In genomic region chr2:87972385-87972784, GRCh38 we compare ENCODE assay signal across 11 cellular contexts. TPM values are rescaled to one million over a fixed set of nuclear protein-coding genes. Genes with fewer than 3 reads are reported as not detected.
DNase-seq lines count a peak whose midpoint lies in the region; ATAC-seq, FAIRE-seq and TF ChIP-seq lines count a peak whose summit lies in the region.
"Not testable (repeated sequence)": the region's sequence is repeated elsewhere in the genome, so short reads cannot be mapped to it uniquely, and the experiment has no call there.
"Had no signal": no experiment of that assay in that cellular context is flagged by ENCODE, and none has a peak within 500 bp of the region (broad histone marks: within the 10 kb centered on the region; RNA-seq: fewer than 3 reads in every experiment).

No MANE protein-coding gene starts in this region.

- not testable (repeated sequence) for FAIRE-seq in A549 (lab: Jason Lieb, UNC)

- H3K27me3 Mint-ChIP-seq in GM23338 (ENCODE audit: insufficient read depth, low read depth, poor library complexity); activated CD8-positive, alpha-beta T cell treated with anti-CD3 and anti-CD28 coated beads for 36 hours; naive thymus-derived CD4-positive, alpha-beta T cell; stimulated activated naive CD8-positive, alpha-beta T cell treated with anti-CD3 and anti-CD28 coated beads, Interleukin-15, amount 100 ng/mL, for 72 hours: not testable (repeated sequence)

- H3K4me3 Mint-ChIP-seq in GM23338; activated CD8-positive, alpha-beta T cell treated with anti-CD3 and anti-CD28 coated beads for 36 hours; naive thymus-derived CD4-positive, alpha-beta T cell; stimulated activated naive CD8-positive, alpha-beta T cell treated with anti-CD3 and anti-CD28 coated beads, Interleukin-15, amount 100 ng/mL, for 72 hours: not testable (repeated sequence)

- not testable (repeated sequence) for H3K4me3 ChIP-seq in A549; GM23338; naive thymus-derived CD4-positive, alpha-beta T cell (ENCODE audit: low read length)

- not testable (repeated sequence) for H3K9me3 Mint-ChIP-seq in GM23338; activated CD8-positive, alpha-beta T cell treated with anti-CD3 and anti-CD28 coated beads for 36 hours; activated naive CD4-positive, alpha-beta T cell treated with anti-CD3 and anti-CD28 coated beads, Interleukin-2, amount 50 U/mL, for 72 hours; naive thymus-derived CD4-positive, alpha-beta T cell; stimulated activated naive CD8-positive, alpha-beta T cell treated with anti-CD3 and anti-CD28 coated beads, Interleukin-15, amount 100 ng/mL, for 72 hours

- not testable (repeated sequence) for H3K36me3 Mint-ChIP-seq in GM23338 (ENCODE audit: low read depth); activated CD8-positive, alpha-beta T cell treated with anti-CD3 and anti-CD28 coated beads for 36 hours (ENCODE audit: low read depth); activated naive CD4-positive, alpha-beta T cell treated with anti-CD3 and anti-CD28 coated beads, Interleukin-2, amount 50 U/mL, for 72 hours; naive thymus-derived CD4-positive, alpha-beta T cell

- H3K27ac Mint-ChIP-seq in GM23338; activated CD8-positive, alpha-beta T cell treated with anti-CD3 and anti-CD28 coated beads for 36 hours; activated naive CD4-positive, alpha-beta T cell treated with anti-CD3 and anti-CD28 coated beads, Interleukin-2, amount 50 U/mL, for 72 hours; naive thymus-derived CD4-positive, alpha-beta T cell; stimulated activated naive CD8-positive, alpha-beta T cell treated with anti-CD3 and anti-CD28 coated beads, Interleukin-15, amount 100 ng/mL, for 72 hours: not testable (repeated sequence)

- not testable (repeated sequence) for H3K4me2 ChIP-seq in A549, GM23338

- not testable (repeated sequence) for H3K27ac ChIP-seq in A549; GM23338 (ENCODE audit: low read depth); naive thymus-derived CD4-positive, alpha-beta T cell (ENCODE audit: low read depth, low read length)

- peak; percentile 52 to 78 for ATAC-seq in A549
- ATAC-seq in GM23338 = peak; percentile 38
- ATAC-seq in activated CD8-positive, alpha-beta T cell treated with anti-CD3 and anti-CD28 coated beads for 36 hours = peak; percentile 61
- ATAC-seq in activated naive CD4-positive, alpha-beta T cell treated with anti-CD3 and anti-CD28 coated beads, Interleukin-2, amount 50 U/mL, for 72 hours = peak; percentile 50 to 56
- peak; percentile 38 for ATAC-seq in esophagus mucosa
- peak; percentile 34 for ATAC-seq in naive thymus-derived CD4-positive, alpha-beta T cell
- peak; percentile 23 for ATAC-seq in stimulated activated naive CD8-positive, alpha-beta T cell treated with anti-CD3 and anti-CD28 coated beads, Interleukin-15, amount 100 ng/mL, for 72 hours

- TF ChIP-seq RAD21 in A549 (conservative IDR thresholded peaks at IDR 0.05 in 1 of 2, IDR thresholded peaks at IDR 0.05 in 1 of 2) = not testable (repeated sequence)

- H2AFZ ChIP-seq in GM23338 = not testable (repeated sequence)

- not testable (repeated sequence) for H3K4me1 ChIP-seq in A549; GM23338 (ENCODE audit: insufficient read depth); naive thymus-derived CD4-positive, alpha-beta T cell (ENCODE audit: control insufficient read depth in 2 of 2, insufficient read depth in 2 of 2, low read length in 2 of 2)

- DNase-seq in A549 (ENCODE audit: low read depth in 1 of 2, low spot score in 1 of 2); GM23338 (ENCODE audit: low spot score); activated CD8-positive, alpha-beta T cell treated with anti-CD3 and anti-CD28 coated beads for 36 hours; activated naive CD4-positive, alpha-beta T cell treated with anti-CD3 and anti-CD28 coated beads, Interleukin-2, amount 50 U/mL, for 72 hours (ENCODE audit: low spot score in 2 of 2); naive thymus-derived CD4-positive, alpha-beta T cell; stimulated activated naive CD8-positive, alpha-beta T cell treated with anti-CD3 and anti-CD28 coated beads, Interleukin-15, amount 100 ng/mL, for 72 hours: not testable (repeated sequence)

- no CpG with 5 or more reads among the region's 17 CpGs for WGBS in A549 (ENCODE audit: missing lambda C conversion rate)

- not testable (repeated sequence) for H3K36me3 ChIP-seq in GM23338 (ENCODE audit: insufficient read depth); naive thymus-derived CD4-positive, alpha-beta T cell (ENCODE audit: control insufficient read depth in 2 of 3, insufficient read depth in 3 of 3, low read length in 3 of 3)

- intact Hi-C loops in activated CD8-positive, alpha-beta T cell treated with anti-CD3 and anti-CD28 coated beads for 36 hours (cut with micrococcal nuclease); naive thymus-derived CD4-positive, alpha-beta T cell (cut with micrococcal nuclease): not testable (repeated sequence)

- H3K79me2 ChIP-seq in GM23338 (replicated peaks; ENCODE audit: insufficient read depth) = not testable (repeated sequence)

- not testable (repeated sequence) for TF ChIP-seq EP300 in A549 (IDR thresholded peaks at IDR 0.05)

- not testable (repeated sequence) for H3K9me2 ChIP-seq in GM23338 (ENCODE audit: insufficient read depth)

- not testable (repeated sequence) for H3K27me3 ChIP-seq in GM23338 (ENCODE audit: insufficient read depth); naive thymus-derived CD4-positive, alpha-beta T cell (ENCODE audit: control insufficient read depth in 2 of 2, insufficient read depth in 2 of 2, low read length in 2 of 2)

- not testable (repeated sequence) for H3F3A ChIP-seq in GM23338 (replicated peaks; ENCODE audit: low read depth)

- not testable (repeated sequence) for H4K20me1 ChIP-seq in GM23338 (replicated peaks; ENCODE audit: insufficient read depth)

- TF ChIP-seq CTCF in A549 (IDR thresholded peaks at IDR 0.05); GM23338 (conservative IDR thresholded peaks at IDR 0.05; ENCODE audit: low read depth in 2 of 2); activated CD8-positive, alpha-beta T cell treated with anti-CD3 and anti-CD28 coated beads for 36 hours (IDR thresholded peaks at IDR 0.05): not testable (repeated sequence)

- not testable (repeated sequence) for TF ChIP-seq POLR2A in A549 (IDR thresholded peaks at IDR 0.05; ENCODE audit: low read length)

- POLR2A ChIA-PET in A549 (lab: Yijun Ruan, JAX); activated CD8-positive, alpha-beta T cell treated with anti-CD3 and anti-CD28 coated beads for 36 hours (lab: Charles Lee); naive thymus-derived CD4-positive, alpha-beta T cell (lab: Charles Lee): not testable (repeated sequence)

- CTCF ChIA-PET in A549 (lab: Yijun Ruan, JAX); activated CD8-positive, alpha-beta T cell treated with anti-CD3 and anti-CD28 coated beads for 36 hours (lab: Charles Lee); naive thymus-derived CD4-positive, alpha-beta T cell (lab: Charles Lee): not testable (repeated sequence)

- not testable (repeated sequence) for H3K4me1 Mint-ChIP-seq in GM23338; activated CD8-positive, alpha-beta T cell treated with anti-CD3 and anti-CD28 coated beads for 36 hours (ENCODE audit: low read depth); naive thymus-derived CD4-positive, alpha-beta T cell; stimulated activated naive CD8-positive, alpha-beta T cell treated with anti-CD3 and anti-CD28 coated beads, Interleukin-15, amount 100 ng/mL, for 72 hours

- H3K9me3 ChIP-seq in A549; naive thymus-derived CD4-positive, alpha-beta T cell (ENCODE audit: control insufficient read depth in 2 of 3, low read length in 3 of 3): not testable (repeated sequence)

RNA-seq across cellular contexts. Expression of gene RNU2-63P, which starts 44.0 kb away (rescaled TPM):
- polyA plus RNA-seq in A549 (2011; rRNA removed) (23.1 and 33.0 TPM in 2 replicates), A549 (2017; fragmentation: RNase III; extraction: RNeasy Plus Mini Kit Qiagen cat#74134 plus additional on column Dnase treatment) (2.0 TPM in 1 of 3 replicates, not detected in the others), GM23338 (2016; fragmentation: Nextera tagmentation; extraction: Ambion mirVana) (2.0 and 2.8 TPM in 2 replicates)
- not detected in 2 replicates for polyA plus RNA-seq in A549 (2012; cell fraction: cytosol; rRNA removed)
- polyA plus RNA-seq in A549 (2012; cell fraction: nucleus; rRNA removed) = not detected in 2 replicates
- polyA minus RNA-seq in A549 (2011; rRNA and poly(A)+ RNA removed) = 315 and 499 TPM in 2 replicates
- total RNA-seq in GM23338 (2014; rRNA removed; shearing (Covaris generic)) = not detected in 2 replicates
- total RNA-seq in activated CD8-positive, alpha-beta T cell treated with anti-CD3 and anti-CD28 coated beads for 36 hours = 1 to 10 TPM; 6.0 to 7.6 TPM
- 10 to 100 TPM; 12.6 to 43.6 TPM for total RNA-seq in activated naive CD4-positive, alpha-beta T cell treated with anti-CD3 and anti-CD28 coated beads, Interleukin-2, amount 50 U/mL, for 72 hours
- 5.2 TPM for total RNA-seq in esophagus mucosa
- total RNA-seq in naive thymus-derived CD4-positive, alpha-beta T cell = 10 to 100 TPM in 3 of 5 experiments, not detected in 2; 14.5 to 28.7 (median 16.6) TPM
- 10 to 100 TPM in 1 of 2 donors, not detected in 1; 12.4 TPM for polyA plus RNA-seq in naive thymus-derived CD4-positive, alpha-beta T cell
- total RNA-seq: GM23248, HT-29 had no signal
- polyA plus RNA-seq: AG04450; CD8-positive, alpha-beta memory T cell; GM23248 had no signal
